ENCODE assay signal across 19 cellular contexts in genomic region chr15:69132935-69133861, GRCh38. TPM values are rescaled to one million over a fixed set of nuclear protein-coding genes. Genes with fewer than 3 reads are reported as not detected.
A peak's percentile ranks its signal among the peaks of the same experiment; 100 is the strongest.
DNase-seq lines count a peak whose midpoint lies in the region; FAIRE-seq and TF ChIP-seq lines count a peak whose summit lies in the region.
"Had no signal": no experiment of that assay in that cellular context is flagged by ENCODE, and none has a peak within 500 bp of the region (broad histone marks: within the 10 kb centered on the region; RNA-seq: fewer than 3 reads in every experiment).

No MANE protein-coding gene starts in this region.

- no peak overlapping the region for H3K27ac ChIP-seq in neural progenitor cell
- H3K27ac ChIP-seq: BLaER1, epithelial cell of prostate, GM23248, SK-N-MC had no signal

- H3K9ac ChIP-seq in neural progenitor cell = no peak overlapping the region
- H3K9ac ChIP-seq: BLaER1, GM23248 had no signal

- H3K9me3 Mint-ChIP-seq in brain = peaks cover 0 to 4% (median 0%) of the 10 kb centered on the region in 5 experiments
- H3K9me3 Mint-ChIP-seq in nephron progenitor cell = no peaks in the 10 kb centered on the region
- H3K9me3 Mint-ChIP-seq in neural progenitor cell = no peaks in the 10 kb centered on the region
- H3K9me3 Mint-ChIP-seq: activated B cell treated with CpG ODN at 0.5 μM for 24 hours; activated naive CD4-positive, alpha-beta T cell treated with anti-CD3 and anti-CD28 coated beads, Interleukin-2, amount 50 U/mL, for 24 hours; nephron had no signal

- H2AFZ ChIP-seq in neural progenitor cell (replicated peaks) = no peak overlapping the region
- H2AFZ ChIP-seq: GM23248 had no signal

- no peaks in the 10 kb centered on the region for H4K20me1 ChIP-seq in neural progenitor cell (ENCODE audit: low read depth)
- H4K20me1 ChIP-seq: BLaER1 had no signal

- no peak for FAIRE-seq in GM12891 (lab: Jason Lieb, UNC)
- FAIRE-seq: G401.6, small intestine had no signal

- H3K36me3 Mint-ChIP-seq in brain = no peaks in the 10 kb centered on the region
- no peaks in the 10 kb centered on the region for H3K36me3 Mint-ChIP-seq in nephron progenitor cell (ENCODE audit: low read depth)
- no peaks in the 10 kb centered on the region for H3K36me3 Mint-ChIP-seq in neural progenitor cell
- H3K36me3 Mint-ChIP-seq: activated naive CD4-positive, alpha-beta T cell treated with anti-CD3 and anti-CD28 coated beads, Interleukin-2, amount 50 U/mL, for 24 hours had no signal

- no peak overlapping the region for H3K4me2 ChIP-seq in neural progenitor cell
- H3K4me2 ChIP-seq: BLaER1 had no signal

- DNase-seq in ELF-1 (ENCODE audit: low read depth, low spot score) (peak; percentile 67), NCI-H446 treated with DMSO at 0.1 percent for 48 hours (lab: John Stamatoyannopoulos, UW) (peak; percentile 99), nephron progenitor cell (no peak), NCI-H2081 (lab: John Stamatoyannopoulos, UW) (no peak), GM12891 (ENCODE audit: insufficient read length, low spot score) (no peak), neural progenitor cell (ENCODE audit: low spot score) (no peak), epidermal melanocyte (ENCODE audit: insufficient read length, low spot score) (no peak)
- DNase-seq: activated B cell treated with CpG ODN at 0.5 μM for 24 hours, GM23248, Kasumi-1, NCI-H345, small intestine had no signal

- H3F3A ChIP-seq in neural progenitor cell (ENCODE audit: low read depth) = no peaks in the 10 kb centered on the region

- peak overlapping the region in 3 of 5 experiments; percentile 11 to 66 (median 46) for H3K27ac Mint-ChIP-seq in brain
- H3K27ac Mint-ChIP-seq in nephron progenitor cell = peak overlapping the region; percentile 30
- no peak overlapping the region for H3K27ac Mint-ChIP-seq in neural progenitor cell
- H3K27ac Mint-ChIP-seq: activated B cell treated with CpG ODN at 0.5 μM for 24 hours; activated naive CD4-positive, alpha-beta T cell treated with anti-CD3 and anti-CD28 coated beads, Interleukin-2, amount 50 U/mL, for 24 hours; nephron had no signal

- no peak overlapping the region for H3K4me3 ChIP-seq in neural progenitor cell
- H3K4me3 ChIP-seq: BLaER1, GM23248, SK-N-MC had no signal

- no peak for TF ChIP-seq POLR2A in GM12891 (IDR thresholded peaks at IDR 0.05; ENCODE audit: low read depth, low read length)

- H3K4me1 Mint-ChIP-seq in brain = peaks cover 57% of the 10 kb centered on the region
- peaks cover 26% of the 10 kb centered on the region for H3K4me1 Mint-ChIP-seq in nephron progenitor cell
- H3K4me1 Mint-ChIP-seq in neural progenitor cell = peaks cover 19% of the 10 kb centered on the region
- H3K4me1 Mint-ChIP-seq: activated naive CD4-positive, alpha-beta T cell treated with anti-CD3 and anti-CD28 coated beads, Interleukin-2, amount 50 U/mL, for 24 hours; nephron had no signal

- H3K9me3 ChIP-seq in neural progenitor cell (ENCODE audit: low read depth) = no peaks in the 10 kb centered on the region
- H3K9me3 ChIP-seq: BLaER1 had no signal

- no peaks in the 10 kb centered on the region for H3K79me2 ChIP-seq in neural progenitor cell (ENCODE audit: low read depth)

- no peaks in the 10 kb centered on the region for H3K27me3 ChIP-seq in neural progenitor cell
- H3K27me3 ChIP-seq: BLaER1 had no signal

- H3K36me3 ChIP-seq in neural progenitor cell = no peaks in the 10 kb centered on the region
- H3K36me3 ChIP-seq: BLaER1 had no signal

- H3K27me3 Mint-ChIP-seq in brain = peaks cover 3% of the 10 kb centered on the region
- peaks cover 8% of the 10 kb centered on the region for H3K27me3 Mint-ChIP-seq in nephron progenitor cell (ENCODE audit: low read depth, poor library complexity)
- peaks cover 6% of the 10 kb centered on the region for H3K27me3 Mint-ChIP-seq in neural progenitor cell (ENCODE audit: insufficient read depth, low read depth)

- H3K4me3 Mint-ChIP-seq in brain = no peak overlapping the region
- H3K4me3 Mint-ChIP-seq in nephron progenitor cell = no peak overlapping the region
- H3K4me3 Mint-ChIP-seq in neural progenitor cell = no peak overlapping the region
- H3K4me3 Mint-ChIP-seq: activated B cell treated with CpG ODN at 0.5 μM for 24 hours; activated naive CD4-positive, alpha-beta T cell treated with anti-CD3 and anti-CD28 coated beads, Interleukin-2, amount 50 U/mL, for 24 hours; nephron had no signal

- H3K4me1 ChIP-seq in neural progenitor cell = no peaks in the 10 kb centered on the region

- TF ChIP-seq CTCF in brain (conservative IDR thresholded peaks at IDR 0.05) (no peak), nephron progenitor cell (IDR thresholded peaks at IDR 0.05) (no peak), neural progenitor cell (IDR thresholded peaks at IDR 0.05) (no peak)

TF ChIP-seq in GM12891, 5 proteins besides CTCF, POLR2A, EP300 and RAD21:
- TF ChIP-seq SPI1 (IDR thresholded peaks at IDR 0.05; ENCODE audit: low read depth, low read length) (no peak), TAF1 (IDR thresholded peaks at IDR 0.05; ENCODE audit: low read depth, low read length) (no peak), PAX5 (IDR thresholded peaks at IDR 0.05; ENCODE audit: insufficient read depth, low read length, severe bottlenecking) (no peak), POU2F2 (IDR thresholded peaks at IDR 0.05; ENCODE audit: low read depth, low read length) (no peak), POLR2AphosphoS5 (IDR thresholded peaks at IDR 0.05; ENCODE audit: low read depth, low read length) (no peak)

RNA-seq across cellular contexts. Expression of gene GLCE, which starts 27.2 kb away (rescaled TPM):
- 6.0 TPM for polyA plus RNA-seq in brain (ENCODE audit: insufficient read depth, low read depth, low replicate concordance)
- polyA plus RNA-seq in GM12891 (2012; ENCODE audit: low read depth, missing spikeins) = 0.41 TPM
- total RNA-seq in neural progenitor cell (ENCODE audit: low replicate concordance) = 11.3 and 22.7 TPM in 2 replicates

Comparison
In these comparisons a context has a peak if more than half of its experiments do, and no peak if none do; other contexts are left out.
1. DNase-seq: peak in ELF-1 (single experiment) and NCI-H446 treated with DMSO at 0.1 percent for 48 hours (single experiment); none in nephron progenitor cell (single experiment), NCI-H2081 (0 of 2), GM12891 (single experiment), neural progenitor cell (single experiment) and epidermal melanocyte (single experiment).